ENCODE assay signal across 1 cellular context in genomic region chr12:25388216-25388615, GRCh38.
TF ChIP-seq lines count a peak whose summit lies in the region.

No MANE protein-coding gene starts in this region.

TF ChIP-seq in H1, 55 proteins besides CTCF, POLR2A, EP300 and RAD21 (continued from another document):
- no peak for TF ChIP-seq USF2 (IDR thresholded peaks at IDR 0.05; ENCODE audit: low read length)
- no peak for TF ChIP-seq BCL11A (IDR thresholded peaks at IDR 0.05; ENCODE audit: low read depth in 2 of 2, low read length in 2 of 2)
